Comparison of ENCODE assay signal across 9 cellular contexts in genomic region chr22:24947383-24947782, GRCh38. TPM values are rescaled to one million over a fixed set of nuclear protein-coding genes. Genes with fewer than 3 reads are reported as not detected.
"Had no signal": no experiment of that assay in that cellular context is flagged by ENCODE, and none has a peak within 500 bp of the region (broad histone marks: within the 10 kb centered on the region; RNA-seq: fewer than 3 reads in every experiment).

No MANE protein-coding gene starts in this region.

- H3K4me2 ChIP-seq: KMS-11 had no signal

- DNase-seq: GM23248, H7, HCEC 1CT, KBM-7 had no signal

- H3K27ac ChIP-seq: GM23248, KMS-11 had no signal

- H3K9ac ChIP-seq: GM23248, KMS-11 had no signal

- FAIRE-seq: HTR-8/SVneo had no signal

- H3K4me3 Mint-ChIP-seq: IgD-negative memory B cell had no signal

- H3K4me3 ChIP-seq: GM23248 had no signal

- H2AFZ ChIP-seq: GM23248 had no signal

RNA-seq across cellular contexts. Expression of gene LHFPL7, which starts 0.9 kb away (rescaled TPM):
- total RNA-seq: GM23248, H4, H7, HT-29 had no signal
- polyA plus RNA-seq: GM23248, IgD-negative memory B cell had no signal

RNA-seq across cellular contexts. Expression of gene KIAA1671, which starts 5.1 kb away (rescaled TPM):
- polyA plus RNA-seq: IgD-negative memory B cell had no signal
